ENCODE assay signal across 16 cellular contexts in the genomic region with DNA sequence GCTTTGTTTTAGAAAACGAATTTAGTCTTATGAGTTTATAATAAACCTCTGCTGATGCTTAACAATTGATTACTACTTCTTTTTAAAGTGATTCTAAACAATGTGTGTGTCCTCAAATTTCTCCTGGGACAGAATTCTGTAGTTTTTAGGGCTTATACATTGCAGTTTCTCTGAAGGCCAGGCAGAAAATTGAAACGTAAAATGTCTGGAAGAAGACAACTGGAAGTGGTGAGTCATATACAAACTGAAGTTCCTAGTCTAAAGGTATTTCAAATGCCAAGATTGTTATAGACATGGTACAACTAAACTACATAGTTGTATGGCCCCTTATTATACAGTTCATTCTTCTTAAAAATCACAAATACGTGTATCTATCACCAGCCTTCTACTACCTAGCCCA.
"Had no signal": no experiment of that assay in that cellular context is flagged by ENCODE, and none has a peak within 500 bp of the region (broad histone marks: within the 10 kb centered on the region; RNA-seq: fewer than 3 reads in every experiment).

No MANE protein-coding gene starts in this region.

- DNase-seq: activated CD4-positive, alpha-beta memory T cell treated with anti-CD3 and anti-CD28 coated beads for 36 hours; activated CD4-positive, alpha-beta T cell treated with anti-CD3 and anti-CD28 coated beads for 1 hour; activated gamma-delta T cell; activated T-cell treated with anti-CD3 and anti-CD28 coated beads, Interleukin-2, amount 50 U/mL, for 48 hours; kidney glomerular epithelial cell; naive thymus-derived CD8-positive, alpha-beta T cell; right lobe of liver; spleen; stimulated activated CD4-positive, alpha-beta T cell treated with anti-CD3 and anti-CD28 coated beads, Interleukin-2, amount 100 ng/mL, for 24 hours; stimulated activated naive B cell treated with anti-CD40 and anti-IgM and Interleukin-4, amounts not matched to agents 10 μg/mL and 1 μg/mL and 100 μg/mL, for 72 hours; upper lobe of right lung had no signal

- FAIRE-seq: colon had no signal

- H3K4me1 ChIP-seq: breast epithelium, prostate gland, right lobe of liver, spleen, upper lobe of right lung had no signal

- H3K27ac ChIP-seq: breast epithelium, hepatocyte, neutrophil, prostate gland, right lobe of liver, spleen, upper lobe of right lung had no signal

- H3K27me3 ChIP-seq: breast epithelium, hepatocyte, neutrophil, right lobe of liver, spleen, upper lobe of right lung had no signal

- H3K4me2 ChIP-seq: hepatocyte had no signal

- ATAC-seq: naive thymus-derived CD8-positive, alpha-beta T cell; right lobe of liver; stimulated activated naive B cell treated with anti-CD40 and anti-IgM and Interleukin-4, amounts not matched to agents 10 μg/mL and 1 μg/mL and 100 μg/mL, for 72 hours; upper lobe of right lung had no signal

- H3K4me3 ChIP-seq: hepatocyte, prostate gland, right lobe of liver, spleen, upper lobe of right lung had no signal

- H3K36me3 ChIP-seq: breast epithelium, neutrophil, prostate gland, right lobe of liver, spleen, upper lobe of right lung had no signal

- H3K9me3 ChIP-seq: breast epithelium, neutrophil, prostate gland, right lobe of liver, spleen, upper lobe of right lung had no signal
